ENCODE assay signal across 12 cellular contexts in the genomic region with DNA sequence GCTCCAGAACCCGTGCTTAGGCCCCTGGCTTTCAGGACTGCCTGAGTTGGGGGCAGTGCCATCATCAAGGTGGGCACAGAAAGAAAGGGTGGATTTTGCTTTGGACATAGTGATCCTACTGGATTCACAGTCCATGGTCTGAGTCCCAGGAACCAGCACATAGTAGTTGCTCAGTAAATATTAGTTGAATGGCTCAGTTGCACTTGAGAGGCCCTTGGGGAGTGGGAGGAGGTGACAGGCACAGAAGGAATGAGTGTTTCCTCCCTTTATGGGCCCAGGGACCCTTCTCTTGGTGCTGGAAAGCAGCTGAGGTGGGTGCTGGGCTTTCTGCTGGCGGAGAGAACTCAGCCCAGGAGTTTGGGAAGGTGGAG. TPM values are rescaled to one million over a fixed set of nuclear protein-coding genes. Genes with fewer than 3 reads are reported as not detected.
DNase-seq lines count a peak whose midpoint lies in the region; ATAC-seq and TF ChIP-seq lines count a peak whose summit lies in the region.
"Had no signal": no experiment of that assay in that cellular context is flagged by ENCODE, and none has a peak within 500 bp of the region (broad histone marks: within the 10 kb centered on the region; RNA-seq: fewer than 3 reads in every experiment).

No MANE protein-coding gene starts in this region.

- no peaks in the 10 kb centered on the region for H4K20me1 ChIP-seq in Loucy (ENCODE audit: insufficient read depth, low read length, poor library complexity, severe bottlenecking)

- H3K4me2 ChIP-seq in Loucy (ENCODE audit: low read depth, low read length, poor library complexity, severe bottlenecking), result peak overlapping the region; percentile 15

- in situ Hi-C loops in gastrocnemius medialis (cut with MboI; ENCODE audit: low sequenced_read_pairs in 4 of 4), result no loop called here

- no peak overlapping the region for H2AFZ ChIP-seq in Loucy (ENCODE audit: low read length)

- peaks cover 54% of the 10 kb centered on the region for H3K4me1 ChIP-seq in Loucy (ENCODE audit: insufficient read depth, low read length, poor library complexity, severe bottlenecking)
- H3K4me1 ChIP-seq in right cardiac atrium (ENCODE audit: control insufficient read depth, insufficient read depth, low read length), result peaks cover 50% of the 10 kb centered on the region
- H3K4me1 ChIP-seq in gastrocnemius medialis, result peaks cover 22 to 40% of the 10 kb centered on the region in 2 donors

- H3K27me3 ChIP-seq in Loucy (ENCODE audit: insufficient read depth, low read length, poor library complexity, severe bottlenecking) (no peaks in the 10 kb centered on the region), right cardiac atrium (ENCODE audit: control insufficient read depth, insufficient read depth) (no peaks in the 10 kb centered on the region), gastrocnemius medialis (no peaks in the 10 kb centered on the region)

- intact Hi-C loops in right cardiac atrium (cut with DNase I) (no loop called here), gastrocnemius medialis (cut with DNase I; ENCODE audit: low total_unique reads) (no loop called here)

- TF ChIP-seq POLR2A in gastrocnemius medialis (IDR thresholded peaks at IDR 0.05), result no peak

- H3K9me3 ChIP-seq in Loucy (ENCODE audit: insufficient read depth, low read depth, low read length) (no peaks in the 10 kb centered on the region), right cardiac atrium (ENCODE audit: control insufficient read depth, low read length) (no peaks in the 10 kb centered on the region), gastrocnemius medialis (no peaks in the 10 kb centered on the region)

- ATAC-seq in GM19023 (IDR thresholded peaks at IDR 0.05; ENCODE audit: unreplicated experiment), result peak; percentile 5
- ATAC-seq in right cardiac atrium, result no peak
- no peak for ATAC-seq in gastrocnemius medialis
- no peak for ATAC-seq in GM19324 (IDR thresholded peaks at IDR 0.05; ENCODE audit: low FRiP score, unreplicated experiment)
- ATAC-seq in esophagus mucosa, result no peak

- H3K9me2 ChIP-seq in Loucy (replicated peaks; ENCODE audit: low read depth, low read length), result no peaks in the 10 kb centered on the region

- H3K9ac ChIP-seq in Loucy (ENCODE audit: low read depth, low read length, poor library complexity, severe bottlenecking), result peak overlapping the region; percentile 42

- peak overlapping the region; percentile 70 for H3K27ac ChIP-seq in right cardiac atrium (ENCODE audit: low read length)
- H3K27ac ChIP-seq in gastrocnemius medialis, result peak overlapping the region; percentile 66 to 74 (median 70)

- TF ChIP-seq CTCF in Loucy (conservative IDR thresholded peaks at IDR 0.05; ENCODE audit: low read length) (no peak), gastrocnemius medialis (IDR thresholded peaks at IDR 0.05 in 4 of 5, conservative IDR thresholded peaks at IDR 0.05 in 1 of 5) (no peak)

- peaks cover 3% of the 10 kb centered on the region; the same call in 1 of the 2 replicates for H3K79me2 ChIP-seq in Loucy (ENCODE audit: insufficient read depth, low read length)

- H3K36me3 ChIP-seq in Loucy (ENCODE audit: insufficient read depth, low read length) (no peaks in the 10 kb centered on the region), gastrocnemius medialis (no peaks in the 10 kb centered on the region)

- 85% methylated on average over 2 of the region's 2 CpGs for WGBS in right cardiac atrium

- H3F3A ChIP-seq in Loucy (ENCODE audit: low read depth), result no peaks in the 10 kb centered on the region

- DNase-seq in right cardiac atrium, result no peak
- DNase-seq in gastrocnemius medialis, result no peak
- DNase-seq in SHP77 (lab: John Stamatoyannopoulos, UW), result no peak
- DNase-seq in central memory CD4-positive, alpha-beta T cell, result no peak
- DNase-seq: activated CD4-positive, alpha-beta T cell treated with anti-CD3 and anti-CD28 coated beads, Interleukin-2, amount 10 ng/mL, durations not matched to agents 7 days and 5 days; CD4-positive, alpha-beta T cell; NCI-H526 treated with DMSO at 0.1 percent for 48 hours; SW 1271 had no signal

- H3K4me3 ChIP-seq in Loucy (ENCODE audit: low read length, poor library complexity, severe bottlenecking), result no peak overlapping the region
- no peak overlapping the region for H3K4me3 ChIP-seq in right cardiac atrium (ENCODE audit: low read length)
- no peak overlapping the region for H3K4me3 ChIP-seq in gastrocnemius medialis

RNA-seq across cellular contexts. Expression of a gene that starts 16.6 kb away (rescaled TPM):
- total RNA-seq in right cardiac atrium, result 10 to 100 TPM; 47.6 to 53.8 (median 49.3) TPM
- 34.0 TPM for polyA plus RNA-seq in right cardiac atrium
- 10 to 100 TPM in 3 of 4 donors, 1 to 10 TPM in 1; 8.9 to 16.9 (median 13.9) TPM for total RNA-seq in gastrocnemius medialis
- total RNA-seq in esophagus mucosa, result 5.4 TPM
- total RNA-seq: activated CD4-positive, alpha-beta T cell treated with anti-CD3 and anti-CD28 coated beads, Interleukin-2, amount 10 ng/mL, durations not matched to agents 7 days and 5 days; CD4-positive, alpha-beta T cell had no signal

RNA-seq across cellular contexts. Expression of a gene that starts 51.5 kb away (rescaled TPM):
- total RNA-seq in right cardiac atrium (10 to 100 TPM in 1 of 4 donors, 1 to 10 TPM in 3; 3.9 to 11.2 (median 7.0) TPM), gastrocnemius medialis (10 to 100 TPM; 18.5 to 63.5 (median 36.7) TPM), esophagus mucosa (3.9 TPM)
- polyA plus RNA-seq in right cardiac atrium, result 4.1 TPM

RNA-seq across cellular contexts. Expression of a gene that starts 52.5 kb away (rescaled TPM):
- 1 to 10 TPM in 3 of 4 donors, under 1 TPM in 1; 0.96 to 2.7 (median 2.0) TPM for total RNA-seq in right cardiac atrium
- polyA plus RNA-seq in right cardiac atrium, result 0.70 TPM
- total RNA-seq in gastrocnemius medialis, result 1 to 10 TPM in 2 of 4 donors, under 1 TPM in 1, not detected in 1; 0.78 to 2.8 (median 1.1) TPM
- total RNA-seq in esophagus mucosa, result 1.0 TPM
- total RNA-seq: activated CD4-positive, alpha-beta T cell treated with anti-CD3 and anti-CD28 coated beads, Interleukin-2, amount 10 ng/mL, durations not matched to agents 7 days and 5 days; CD4-positive, alpha-beta T cell had no signal
